1 cellular context compared by ENCODE assay signal in the genomic region with DNA sequence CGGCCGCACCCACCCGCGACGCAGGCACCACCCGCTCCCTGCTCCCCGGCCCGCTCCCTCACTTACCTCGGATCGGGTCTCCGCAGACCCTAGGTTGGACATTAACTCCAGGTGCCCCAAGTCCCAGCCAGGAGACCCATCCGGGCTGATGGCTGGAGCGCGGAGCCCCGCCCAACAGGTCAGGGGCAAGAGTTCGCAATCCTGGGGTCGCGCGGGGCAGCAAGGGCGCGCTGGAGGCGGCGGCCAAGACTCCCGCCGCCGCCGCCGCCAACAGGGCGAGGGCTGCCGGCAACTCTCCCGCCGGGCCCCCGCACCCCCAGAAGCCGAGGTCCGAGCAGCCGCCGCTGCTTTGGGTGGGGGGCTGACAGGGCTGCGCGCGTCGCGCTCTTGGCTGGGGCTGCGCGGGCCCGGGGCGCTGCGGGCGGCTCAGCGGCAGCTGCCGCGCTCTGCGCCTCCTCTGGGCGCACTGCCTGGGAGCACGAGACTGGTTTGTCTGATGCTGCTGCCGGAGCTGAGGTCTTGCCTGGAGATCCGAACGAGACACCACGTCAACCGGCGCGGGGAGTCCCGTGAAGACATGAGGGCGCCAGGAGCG.
TF ChIP-seq lines count a peak whose summit lies in the region.

No MANE protein-coding gene starts in this region.

TF ChIP-seq in HepG2, 621 proteins besides CTCF, POLR2A, EP300 and RAD21 (continued from another document):
- peak; percentile 13; the same call in 1 of the 2 replicates for TF ChIP-seq EZH2 (conservative IDR thresholded peaks at IDR 0.05; ENCODE audit: low read depth, low read length)
- TF ChIP-seq, protein P1, sequence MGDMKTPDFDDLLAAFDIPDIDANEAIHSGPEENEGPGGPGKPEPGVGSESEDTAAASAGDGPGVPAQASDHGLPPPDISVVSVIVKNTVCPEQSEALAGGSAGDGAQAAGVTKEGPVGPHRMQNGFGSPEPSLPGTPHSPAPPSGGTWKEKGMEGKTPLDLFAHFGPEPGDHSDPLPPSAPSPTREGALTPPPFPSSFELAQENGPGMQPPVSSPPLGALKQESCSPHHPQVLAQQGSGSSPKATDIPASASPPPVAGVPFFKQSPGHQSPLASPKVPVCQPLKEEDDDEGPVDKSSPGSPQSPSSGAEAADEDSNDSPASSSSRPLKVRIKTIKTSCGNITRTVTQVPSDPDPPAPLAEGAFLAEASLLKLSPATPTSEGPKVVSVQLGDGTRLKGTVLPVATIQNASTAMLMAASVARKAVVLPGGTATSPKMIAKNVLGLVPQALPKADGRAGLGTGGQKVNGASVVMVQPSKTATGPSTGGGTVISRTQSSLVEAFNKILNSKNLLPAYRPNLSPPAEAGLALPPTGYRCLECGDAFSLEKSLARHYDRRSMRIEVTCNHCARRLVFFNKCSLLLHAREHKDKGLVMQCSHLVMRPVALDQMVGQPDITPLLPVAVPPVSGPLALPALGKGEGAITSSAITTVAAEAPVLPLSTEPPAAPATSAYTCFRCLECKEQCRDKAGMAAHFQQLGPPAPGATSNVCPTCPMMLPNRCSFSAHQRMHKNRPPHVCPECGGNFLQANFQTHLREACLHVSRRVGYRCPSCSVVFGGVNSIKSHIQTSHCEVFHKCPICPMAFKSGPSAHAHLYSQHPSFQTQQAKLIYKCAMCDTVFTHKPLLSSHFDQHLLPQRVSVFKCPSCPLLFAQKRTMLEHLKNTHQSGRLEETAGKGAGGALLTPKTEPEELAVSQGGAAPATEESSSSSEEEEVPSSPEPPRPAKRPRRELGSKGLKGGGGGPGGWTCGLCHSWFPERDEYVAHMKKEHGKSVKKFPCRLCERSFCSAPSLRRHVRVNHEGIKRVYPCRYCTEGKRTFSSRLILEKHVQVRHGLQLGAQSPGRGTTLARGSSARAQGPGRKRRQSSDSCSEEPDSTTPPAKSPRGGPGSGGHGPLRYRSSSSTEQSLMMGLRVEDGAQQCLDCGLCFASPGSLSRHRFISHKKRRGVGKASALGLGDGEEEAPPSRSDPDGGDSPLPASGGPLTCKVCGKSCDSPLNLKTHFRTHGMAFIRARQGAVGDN (CRISPR knock-in tag; IDR thresholded peaks at IDR 0.05) = peak; percentile 63; the same call in 1 of the 2 replicates
- TF ChIP-seq KDM2A (CRISPR knock-in tag; IDR thresholded peaks at IDR 0.05; ENCODE audit: borderline replicate concordance, low read depth) = 0 out of 2 replicates have a peak, but pooled peaks have one; percentile 10
- TF ChIP-seq, protein P2, sequence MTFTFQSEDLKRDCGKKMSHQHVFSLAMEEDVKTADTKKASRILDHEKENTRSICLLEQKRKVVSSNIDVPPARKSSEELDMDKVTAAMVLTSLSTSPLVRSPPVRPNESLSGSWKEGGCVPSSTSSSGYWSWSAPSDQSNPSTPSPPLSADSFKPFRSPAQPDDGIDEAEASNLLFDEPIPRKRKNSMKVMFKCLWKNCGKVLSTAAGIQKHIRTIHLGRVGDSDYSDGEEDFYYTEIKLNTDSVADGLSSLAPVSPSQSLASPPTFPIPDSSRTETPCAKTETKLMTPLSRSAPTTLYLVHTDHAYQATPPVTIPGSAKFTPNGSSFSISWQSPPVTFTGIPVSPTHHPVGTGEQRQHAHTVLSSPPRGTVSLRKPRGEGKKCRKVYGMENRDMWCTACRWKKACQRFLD (CRISPR knock-in tag; IDR thresholded peaks at IDR 0.05; ENCODE audit: borderline replicate concordance) = no peak
- TF ChIP-seq, protein P3, sequence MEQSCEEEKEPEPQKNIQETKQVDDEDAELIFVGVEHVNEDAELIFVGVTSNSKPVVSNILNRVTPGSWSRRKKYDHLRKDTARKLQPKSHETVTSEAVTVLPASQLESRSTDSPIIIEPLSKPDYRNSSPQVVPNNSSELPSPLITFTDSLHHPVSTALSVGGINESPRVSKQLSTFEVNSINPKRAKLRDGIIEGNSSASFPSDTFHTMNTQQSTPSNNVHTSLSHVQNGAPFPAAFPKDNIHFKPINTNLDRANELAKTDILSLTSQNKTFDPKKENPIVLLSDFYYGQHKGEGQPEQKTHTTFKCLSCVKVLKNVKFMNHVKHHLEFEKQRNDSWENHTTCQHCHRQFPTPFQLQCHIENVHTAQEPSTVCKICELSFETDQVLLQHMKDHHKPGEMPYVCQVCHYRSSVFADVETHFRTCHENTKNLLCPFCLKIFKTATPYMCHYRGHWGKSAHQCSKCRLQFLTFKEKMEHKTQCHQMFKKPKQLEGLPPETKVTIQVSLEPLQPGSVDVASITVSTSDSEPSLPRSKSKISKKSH (CRISPR knock-in tag; IDR thresholded peaks at IDR 0.05; ENCODE audit: borderline replicate concordance) = no peak
- TF ChIP-seq BHLHE40 (IDR thresholded peaks at IDR 0.05; ENCODE audit: low read length) = 0 out of 2 replicates have a peak, but pooled peaks have one; percentile 34
- TF ChIP-seq, protein P4, sequence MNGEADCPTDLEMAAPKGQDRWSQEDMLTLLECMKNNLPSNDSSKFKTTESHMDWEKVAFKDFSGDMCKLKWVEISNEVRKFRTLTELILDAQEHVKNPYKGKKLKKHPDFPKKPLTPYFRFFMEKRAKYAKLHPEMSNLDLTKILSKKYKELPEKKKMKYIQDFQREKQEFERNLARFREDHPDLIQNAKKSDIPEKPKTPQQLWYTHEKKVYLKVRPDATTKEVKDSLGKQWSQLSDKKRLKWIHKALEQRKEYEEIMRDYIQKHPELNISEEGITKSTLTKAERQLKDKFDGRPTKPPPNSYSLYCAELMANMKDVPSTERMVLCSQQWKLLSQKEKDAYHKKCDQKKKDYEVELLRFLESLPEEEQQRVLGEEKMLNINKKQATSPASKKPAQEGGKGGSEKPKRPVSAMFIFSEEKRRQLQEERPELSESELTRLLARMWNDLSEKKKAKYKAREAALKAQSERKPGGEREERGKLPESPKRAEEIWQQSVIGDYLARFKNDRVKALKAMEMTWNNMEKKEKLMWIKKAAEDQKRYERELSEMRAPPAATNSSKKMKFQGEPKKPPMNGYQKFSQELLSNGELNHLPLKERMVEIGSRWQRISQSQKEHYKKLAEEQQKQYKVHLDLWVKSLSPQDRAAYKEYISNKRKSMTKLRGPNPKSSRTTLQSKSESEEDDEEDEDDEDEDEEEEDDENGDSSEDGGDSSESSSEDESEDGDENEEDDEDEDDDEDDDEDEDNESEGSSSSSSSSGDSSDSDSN (CRISPR knock-in tag; IDR thresholded peaks at IDR 0.05) = peak; percentile 1; the same call in 1 of the 2 replicates
- peak; percentile 15; the same call in 1 of the 2 replicates for TF ChIP-seq TBX2 (CRISPR knock-in tag; IDR thresholded peaks at IDR 0.05; ENCODE audit: borderline replicate concordance)
- TF ChIP-seq, protein P5, sequence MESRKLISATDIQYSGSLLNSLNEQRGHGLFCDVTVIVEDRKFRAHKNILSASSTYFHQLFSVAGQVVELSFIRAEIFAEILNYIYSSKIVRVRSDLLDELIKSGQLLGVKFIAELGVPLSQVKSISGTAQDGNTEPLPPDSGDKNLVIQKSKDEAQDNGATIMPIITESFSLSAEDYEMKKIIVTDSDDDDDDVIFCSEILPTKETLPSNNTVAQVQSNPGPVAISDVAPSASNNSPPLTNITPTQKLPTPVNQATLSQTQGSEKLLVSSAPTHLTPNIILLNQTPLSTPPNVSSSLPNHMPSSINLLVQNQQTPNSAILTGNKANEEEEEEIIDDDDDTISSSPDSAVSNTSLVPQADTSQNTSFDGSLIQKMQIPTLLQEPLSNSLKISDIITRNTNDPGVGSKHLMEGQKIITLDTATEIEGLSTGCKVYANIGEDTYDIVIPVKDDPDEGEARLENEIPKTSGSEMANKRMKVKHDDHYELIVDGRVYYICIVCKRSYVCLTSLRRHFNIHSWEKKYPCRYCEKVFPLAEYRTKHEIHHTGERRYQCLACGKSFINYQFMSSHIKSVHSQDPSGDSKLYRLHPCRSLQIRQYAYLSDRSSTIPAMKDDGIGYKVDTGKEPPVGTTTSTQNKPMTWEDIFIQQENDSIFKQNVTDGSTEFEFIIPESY (CRISPR knock-in tag; IDR thresholded peaks at IDR 0.05) = 0 out of 2 replicates have a peak, but pooled peaks have one; percentile 21
